ENCODE assay signal across 9 cellular contexts in genomic region chr11:62427630-62428233, GRCh38. TPM values are rescaled to one million over a fixed set of nuclear protein-coding genes. Genes with fewer than 3 reads are reported as not detected.
DNase-seq lines count a peak whose midpoint lies in the region; ATAC-seq and TF ChIP-seq lines count a peak whose summit lies in the region.
"Had no signal": no experiment of that assay in that cellular context is flagged by ENCODE, and none has a peak within 500 bp of the region (broad histone marks: within the 10 kb centered on the region; RNA-seq: fewer than 3 reads in every experiment).

No MANE protein-coding gene starts in this region.

- H3K27me3 Mint-ChIP-seq in osteocyte (ENCODE audit: unreplicated experiment) = no peaks in the 10 kb centered on the region

- H3K27ac Mint-ChIP-seq in osteocyte (ENCODE audit: unreplicated experiment) = peak overlapping the region; percentile 79

- DNase-seq in ELR (ENCODE audit: low read depth) (peak; percentile 70), NOMO-1 (lab: John Stamatoyannopoulos, UW; ENCODE audit: unreplicated experiment in 2 of 2) (peak; percentile 89 to 100), astrocyte of the spinal cord (ENCODE audit: low read depth, low spot score) (peak; percentile 35), osteocyte (ENCODE audit: extremely low spot score, unreplicated experiment) (no peak), NCI-H1436 treated with DMSO at 0.1 percent for 48 hours (lab: John Stamatoyannopoulos, UW) (no peak), left ventricle myocardium superior (no peak), NCI-H187 (lab: John Stamatoyannopoulos, UW) (no peak)

- peaks cover 66% of the 10 kb centered on the region for H3K4me1 Mint-ChIP-seq in osteocyte (ENCODE audit: unreplicated experiment)

- ATAC-seq in HG02623 (IDR thresholded peaks at IDR 0.05; ENCODE audit: unreplicated experiment) (no peak), left ventricle myocardium superior (no peak)

- H3K36me3 Mint-ChIP-seq in osteocyte (ENCODE audit: unreplicated experiment) = no peaks in the 10 kb centered on the region

- in situ Hi-C loops in astrocyte of the spinal cord (cut with HindIII; ENCODE audit: low sequenced_read_pairs) = no loop called here

- no peak overlapping the region for H3K4me3 ChIP-seq in astrocyte of the spinal cord (ENCODE audit: low read depth, low read length)

- H3K9me3 Mint-ChIP-seq in osteocyte (ENCODE audit: unreplicated experiment) = no peaks in the 10 kb centered on the region

- H3K4me3 Mint-ChIP-seq in osteocyte (ENCODE audit: unreplicated experiment) = no peak overlapping the region

- TF ChIP-seq CTCF in astrocyte of the spinal cord (IDR thresholded peaks at IDR 0.05; ENCODE audit: low read depth, low read length) (no peak), osteocyte (IDR thresholded peaks at IDR 0.05) (no peak)

- intact Hi-C loops in left ventricle myocardium superior (cut with micrococcal nuclease) = no loop called here

RNA-seq across cellular contexts. Expression of gene SCGB1A1, which starts 8.9 kb away (rescaled TPM):
- total RNA-seq in osteocyte = not detected in 2 replicates
- total RNA-seq in left ventricle myocardium superior = not detected
- total RNA-seq: H1 had no signal

Comparison
In these comparisons a context has a peak if more than half of its experiments do, and no peak if none do; other contexts are left out.
1. DNase-seq: peak in ELR (single experiment), NOMO-1 (2 of 2) and astrocyte of the spinal cord (single experiment); none in osteocyte (single experiment), NCI-H1436 treated with DMSO at 0.1 percent for 48 hours (single experiment), left ventricle myocardium superior (single experiment) and NCI-H187 (0 of 2).